In the genomic region with DNA sequence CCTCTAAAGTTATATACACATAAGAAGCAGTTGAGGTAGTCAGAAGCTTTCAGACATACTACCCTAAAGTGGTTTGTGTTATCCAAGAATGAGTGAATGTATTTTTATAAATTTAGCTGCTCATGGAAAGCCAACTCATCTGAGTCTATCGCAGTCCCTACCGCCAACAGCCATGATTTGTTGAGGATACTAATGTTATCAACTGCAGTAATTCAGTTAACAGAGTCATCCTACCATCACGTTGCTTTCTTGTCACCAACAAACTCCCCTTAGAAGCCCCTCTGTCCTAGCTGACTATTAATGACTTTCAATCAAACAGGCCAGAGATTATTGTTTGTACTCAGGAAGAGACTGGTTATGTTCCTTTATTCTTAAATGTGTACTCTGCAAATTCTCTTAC, we compare ENCODE assay signal across 31 cellular contexts.
A peak's percentile ranks its signal among the peaks of the same experiment; 100 is the strongest.
DNase-seq lines count a peak whose midpoint lies in the region; ATAC-seq and TF ChIP-seq lines count a peak whose summit lies in the region.
"Had no signal": no experiment of that assay in that cellular context is flagged by ENCODE, and none has a peak within 500 bp of the region (broad histone marks: within the 10 kb centered on the region; RNA-seq: fewer than 3 reads in every experiment).

No MANE protein-coding gene starts in this region.

- CTCF ChIA-PET in PC-3 (lab: Charles Lee) (no interaction called here), mammary epithelial cell (lab: Charles Lee; ENCODE audit: low non-redundant PET) (no interaction called here)

- H3K9ac ChIP-seq in PC-3 (ENCODE audit: low read length) = peak overlapping the region; percentile 15; the same call in 1 of the 2 replicates
- H3K9ac ChIP-seq in mammary epithelial cell (ENCODE audit: insufficient read depth, low read length) = no peak overlapping the region
- H3K9ac ChIP-seq in mesendoderm (ENCODE audit: low read length) = no peak overlapping the region
- H3K9ac ChIP-seq: neural progenitor cell had no signal

- H3K56ac ChIP-seq in mesendoderm (ENCODE audit: low read length) = no peak overlapping the region

- H3K4me3 ChIP-seq in PC-3 (ENCODE audit: low read length) (no peak overlapping the region), mammary epithelial cell (replicated peaks in 1 of 3; ENCODE audit: insufficient read depth in 1 of 3, low read depth in 2 of 3, low read length in 3 of 3) (no peak overlapping the region), mesendoderm (ENCODE audit: low read length) (no peak overlapping the region)
- H3K4me3 ChIP-seq: colonic mucosa, heart left ventricle, lower lobe of right lung, neural progenitor cell, upper lobe of left lung had no signal

- peak overlapping the region; percentile 50 for H3K4me2 ChIP-seq in PC-3 (ENCODE audit: low read length)
- H3K4me2 ChIP-seq in mammary epithelial cell (ENCODE audit: insufficient read depth, low read depth, low read length) = peak overlapping the region; percentile 56
- no peak overlapping the region for H3K4me2 ChIP-seq in mesendoderm (ENCODE audit: low read length)
- H3K4me2 ChIP-seq: neural progenitor cell had no signal

- H4K5ac ChIP-seq in mesendoderm (ENCODE audit: low read length) = no peak overlapping the region

- ATAC-seq in PC-3 (no peak), GM21528 (IDR thresholded peaks at IDR 0.05; ENCODE audit: low FRiP score, unreplicated experiment) (no peak)
- ATAC-seq in activated naive CD4-positive, alpha-beta T cell treated with anti-CD3 and anti-CD28 coated beads, Interleukin-2, amount 50 U/mL, for 72 hours = no peak
- ATAC-seq: HCT116, lower lobe of right lung, Panc1 had no signal

- H3K79me2 ChIP-seq in PC-3 (ENCODE audit: low read length) = no peaks in the 10 kb centered on the region
- no peaks in the 10 kb centered on the region for H3K79me2 ChIP-seq in mammary epithelial cell (ENCODE audit: insufficient read depth, low read length)
- no peaks in the 10 kb centered on the region for H3K79me2 ChIP-seq in mesendoderm (ENCODE audit: control insufficient read depth, insufficient read depth, low read length)

- no peak overlapping the region for H3K27ac Mint-ChIP-seq in activated naive CD4-positive, alpha-beta T cell treated with anti-CD3 and anti-CD28 coated beads, Interleukin-2, amount 50 U/mL, for 72 hours
- H3K27ac Mint-ChIP-seq: activated naive CD4-positive, alpha-beta T cell treated with anti-CD3 and anti-CD28 coated beads, Interleukin-2, amount 50 U/mL, for 24 hours; neural progenitor cell had no signal

- no peak overlapping the region for H3K23ac ChIP-seq in mesendoderm (ENCODE audit: low read length)

- no peak overlapping the region for H2AFZ ChIP-seq in PC-3 (ENCODE audit: low read length)
- peak overlapping the region; percentile 27 for H2AFZ ChIP-seq in mammary epithelial cell (ENCODE audit: low read depth, low read length)
- H2AFZ ChIP-seq: neural progenitor cell had no signal

- H3K36me3 Mint-ChIP-seq in activated naive CD4-positive, alpha-beta T cell treated with anti-CD3 and anti-CD28 coated beads, Interleukin-2, amount 50 U/mL, for 72 hours = peaks cover 0 to 5% of the 10 kb centered on the region in 2 donors
- H3K36me3 Mint-ChIP-seq: activated naive CD4-positive, alpha-beta T cell treated with anti-CD3 and anti-CD28 coated beads, Interleukin-2, amount 50 U/mL, for 24 hours; neural progenitor cell had no signal

- H4K8ac ChIP-seq in mesendoderm (ENCODE audit: low read depth, low read length) = no peak overlapping the region

- H3K9me2 ChIP-seq in PC-3 (replicated peaks; ENCODE audit: low read length) = no peaks in the 10 kb centered on the region

- H3K4me1 ChIP-seq in PC-3 (ENCODE audit: insufficient read depth, low read length) (peaks cover 45% of the 10 kb centered on the region), mammary epithelial cell (ENCODE audit: insufficient read depth, low read length) (peaks cover 26% of the 10 kb centered on the region), mesendoderm (ENCODE audit: control insufficient read depth, low read depth, low read length) (peaks cover 5% of the 10 kb centered on the region)
- H3K4me1 ChIP-seq: colonic mucosa, lower lobe of right lung, upper lobe of left lung had no signal

- H3K4ac ChIP-seq in mesendoderm (ENCODE audit: low read depth, low read length) = peak overlapping the region; percentile 36

- peaks cover 7% of the 10 kb centered on the region for H3F3A ChIP-seq in PC-3 (ENCODE audit: low read length, unreplicated experiment)

- H4K20me1 ChIP-seq in PC-3 (ENCODE audit: low read length) = no peaks in the 10 kb centered on the region
- no peaks in the 10 kb centered on the region for H4K20me1 ChIP-seq in mammary epithelial cell (ENCODE audit: insufficient read depth, low read length)

- DNase-seq in PC-3 (no peak), mammary epithelial cell (no peak), mesendoderm (no peak), superior temporal gyrus (ENCODE audit: extremely low spot score) (peak; percentile 21), NCI-H2196 treated with DMSO at 0.1 percent for 48 hours (lab: John Stamatoyannopoulos, UW; ENCODE audit: unreplicated experiment) (no peak), cortex of kidney (lab: John Stamatoyannopoulos, UW) (no peak)
- no peak for DNase-seq in activated naive CD4-positive, alpha-beta T cell treated with anti-CD3 and anti-CD28 coated beads, Interleukin-2, amount 50 U/mL, for 72 hours (ENCODE audit: low spot score in 2 of 2)
- DNase-seq: activated CD4-positive, alpha-beta T cell treated with anti-CD3 and anti-CD28 coated beads for 48 hours; activated CD8-positive, alpha-beta memory T cell treated with anti-CD3 and anti-CD28 coated beads for 24 hours; activated T-cell treated with anti-CD3 and anti-CD28 coated beads for 4 hours; colonic mucosa; effector CD8-positive, alpha-beta T cell; foreskin fibroblast; heart left ventricle; kidney; lower lobe of right lung; MV-4-11; NCI-H1436; NCI-H2081 treated with DMSO at 0.1 percent for 48 hours; NCI-H226; right cardiac atrium; SIG-M5; stimulated activated CD4-positive, alpha-beta T cell treated with anti-CD3 and anti-CD28 coated beads, Interleukin-4, amount 100 ng/mL, for 1 hour; T1000; upper lobe of left lung had no signal

- TF ChIP-seq CTCF in PC-3 (conservative IDR thresholded peaks at IDR 0.05; ENCODE audit: low read depth, low read length) (no peak), mammary epithelial cell (conservative IDR thresholded peaks at IDR 0.05 in 1 of 2, IDR thresholded peaks at IDR 0.05 in 1 of 2; ENCODE audit: extremely low read depth in 1 of 2, insufficient read depth in 1 of 2, low read depth in 1 of 2, low read length in 2 of 2) (no peak)

- dilution Hi-C loops in mammary epithelial cell (cut with HindIII; ENCODE audit: low sequenced_read_pairs) = no loop called here

- peak overlapping the region; percentile 79 for H3K27ac ChIP-seq in PC-3 (ENCODE audit: low read length)
- H3K27ac ChIP-seq in mammary epithelial cell (ENCODE audit: insufficient read depth, low read depth, low read length) = peak overlapping the region; percentile 79
- no peak overlapping the region for H3K27ac ChIP-seq in mesendoderm (ENCODE audit: low read depth, low read length)
- H3K27ac ChIP-seq: C4-2B, colonic mucosa, lower lobe of right lung, neural progenitor cell, upper lobe of left lung had no signal

- POLR2A ChIA-PET in PC-3 (lab: Charles Lee; ENCODE audit: unreplicated experiment) = no interaction called here

- no peak overlapping the region for H3K18ac ChIP-seq in mesendoderm (ENCODE audit: low read length)

- H3K9me3 Mint-ChIP-seq in activated naive CD4-positive, alpha-beta T cell treated with anti-CD3 and anti-CD28 coated beads, Interleukin-2, amount 50 U/mL, for 72 hours = no peaks in the 10 kb centered on the region
- H3K9me3 Mint-ChIP-seq: neural progenitor cell had no signal

- BruUV-seq in PC-3 (replicated peaks; lab: Mats Ljungman, UMichigan) = no TSS peak
- no TSS peak for BruUV-seq in mammary epithelial cell (replicated peaks; lab: Mats Ljungman, UMichigan)

- H2AK5ac ChIP-seq in mesendoderm (ENCODE audit: low read length) = no peak overlapping the region

- intact Hi-C loops in PC-3 (cut with micrococcal nuclease) = no loop called here
- intact Hi-C loops in mammary epithelial cell (cut with micrococcal nuclease) = no loop called here

- no peaks in the 10 kb centered on the region for H3K79me1 ChIP-seq in mesendoderm (ENCODE audit: low read length)

- H3K9me3 ChIP-seq in PC-3 (ENCODE audit: low read length) (no peaks in the 10 kb centered on the region), mammary epithelial cell (replicated peaks; ENCODE audit: insufficient read depth, low read length) (no peaks in the 10 kb centered on the region)
- H3K9me3 ChIP-seq: colonic mucosa, heart left ventricle, lower lobe of right lung, upper lobe of left lung had no signal

- WGBS in mammary epithelial cell (ENCODE audit: low coverage, missing lambda C conversion rate) = 100% methylated on average over 3 of the region's 3 CpGs
- no CpG with 5 or more reads among the region's 3 CpGs for WGBS in mesendoderm (ENCODE audit: extremely low coverage, insufficient coverage, low lambda C conversion rate)

- in situ Hi-C loops in mammary epithelial cell (cut with MboI; ENCODE audit: low sequenced_read_pairs in 2 of 2) = no loop called here

- no peak overlapping the region for H2BK5ac ChIP-seq in mesendoderm (ENCODE audit: low read length)

- H3K36me3 ChIP-seq in PC-3 (ENCODE audit: low read depth, low read length) (no peaks in the 10 kb centered on the region), mammary epithelial cell (ENCODE audit: insufficient read depth, low read length) (no peaks in the 10 kb centered on the region), mesendoderm (ENCODE audit: control insufficient read depth, insufficient read depth, low read length) (no peaks in the 10 kb centered on the region)
- H3K36me3 ChIP-seq: colonic mucosa, heart left ventricle, lower lobe of right lung, neural progenitor cell, upper lobe of left lung had no signal

- no peak overlapping the region for H2BK15ac ChIP-seq in mesendoderm (replicated peaks; ENCODE audit: low read depth)

- H3K27me3 ChIP-seq in PC-3 (ENCODE audit: low read length) (no peaks in the 10 kb centered on the region), mammary epithelial cell (ENCODE audit: insufficient read depth, low read length) (no peaks in the 10 kb centered on the region), mesendoderm (ENCODE audit: insufficient read depth, low read length, poor library complexity) (no peaks in the 10 kb centered on the region)
- H3K27me3 ChIP-seq: colonic mucosa, heart left ventricle, upper lobe of left lung had no signal

- H2BK120ac ChIP-seq in mesendoderm (ENCODE audit: low read depth, low read length) = no peak overlapping the region
